ENCODE assay signal across 2 cellular contexts in genomic region chr17:4258867-4259266, GRCh38.
TF ChIP-seq lines count a peak whose summit lies in the region.

No MANE protein-coding gene starts in this region.

TF ChIP-seq in HEK293, 187 proteins besides CTCF, POLR2A, EP300 and RAD21:
- TF ChIP-seq ZNF146 (tag by site-specific recombination; IDR thresholded peaks at IDR 0.05): peak; percentile 71
- peak; percentile 95 for TF ChIP-seq SETDB1 (IDR thresholded peaks at IDR 0.05; ENCODE audit: insufficient read length, low read length)
- TF ChIP-seq ZNF354C (tag by site-specific recombination; IDR thresholded peaks at IDR 0.05; ENCODE audit: borderline replicate concordance, low read depth): no peak
- TF ChIP-seq, protein P1, sequence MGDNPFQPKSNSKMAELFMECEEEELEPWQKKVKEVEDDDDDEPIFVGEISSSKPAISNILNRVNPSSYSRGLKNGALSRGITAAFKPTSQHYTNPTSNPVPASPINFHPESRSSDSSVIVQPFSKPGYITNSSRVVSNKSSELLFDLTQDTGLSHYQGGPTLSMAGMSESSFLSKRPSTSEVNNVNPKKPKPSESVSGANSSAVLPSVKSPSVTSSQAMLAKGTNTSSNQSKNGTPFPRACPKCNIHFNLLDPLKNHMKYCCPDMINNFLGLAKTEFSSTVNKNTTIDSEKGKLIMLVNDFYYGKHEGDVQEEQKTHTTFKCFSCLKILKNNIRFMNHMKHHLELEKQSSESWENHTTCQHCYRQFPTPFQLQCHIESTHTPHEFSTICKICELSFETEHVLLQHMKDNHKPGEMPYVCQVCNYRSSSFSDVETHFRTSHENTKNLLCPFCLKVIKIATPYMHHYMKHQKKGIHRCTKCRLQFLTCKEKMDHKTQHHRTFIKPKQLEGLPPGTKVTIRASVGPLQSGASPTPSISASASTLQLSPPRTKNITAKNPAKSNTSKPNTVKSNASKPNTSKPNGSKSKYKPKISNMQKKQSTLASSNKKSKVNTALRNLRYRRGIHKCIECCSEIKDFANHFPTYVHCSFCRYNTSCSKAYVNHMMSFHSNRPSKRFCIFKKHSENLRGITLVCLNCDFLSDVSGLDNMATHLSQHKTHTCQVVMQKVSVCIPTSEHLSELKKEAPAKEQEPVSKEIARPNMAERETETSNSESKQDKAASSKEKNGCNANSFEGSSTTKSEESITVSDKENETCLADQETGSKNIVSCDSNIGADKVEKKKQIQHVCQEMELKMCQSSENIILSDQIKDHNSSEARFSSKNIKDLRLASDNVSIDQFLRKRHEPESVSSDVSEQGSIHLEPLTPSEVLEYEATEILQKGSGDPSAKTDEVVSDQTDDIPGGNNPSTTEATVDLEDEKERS (tag by site-specific recombination; IDR thresholded peaks at IDR 0.05): peak; percentile 62; the same call in 1 of the 2 replicates
- TF ChIP-seq ZNF10 (tag by site-specific recombination; IDR thresholded peaks at IDR 0.05): 0 out of 2 replicates have a peak, but pooled peaks have one; percentile 41
TF ChIP-seq in HEK293: peak in this region for 4.

TF ChIP-seq in K562, 482 proteins besides CTCF, POLR2A, EP300 and RAD21:
- TF ChIP-seq TRIM25 (IDR thresholded peaks at IDR 0.05; ENCODE audit: borderline replicate concordance): no peak
- no peak for TF ChIP-seq NCOA4 (IDR thresholded peaks at IDR 0.05; ENCODE audit: partially characterized antibody)
- no peak for TF ChIP-seq SNRNP70 (optimal IDR thresholded peaks at IDR 0.05; ENCODE audit: low read depth, low read length)
- no peak for TF ChIP-seq ZC3H11A (IDR thresholded peaks at IDR 0.05; ENCODE audit: low read depth, low read length)
- no peak for TF ChIP-seq MED1 (CRISPR knock-in tag; IDR thresholded peaks at IDR 0.05; ENCODE audit: borderline replicate concordance)
- no peak for TF ChIP-seq ID3 (CRISPR knock-in tag; IDR thresholded peaks at IDR 0.05)
- no peak for TF ChIP-seq ID3 (tag; IDR thresholded peaks at IDR 0.05)
- TF ChIP-seq YY1 (IDR thresholded peaks at IDR 0.05; ENCODE audit: borderline replicate concordance in 1 of 3, control insufficient read depth in 1 of 3, extremely low read depth in 1 of 3, insufficient read depth in 3 of 3, insufficient read length in 1 of 3, insufficient replicate concordance in 2 of 3, low read depth in 1 of 3, low read length in 2 of 3): no peak
- TF ChIP-seq RBM25 (IDR thresholded peaks at IDR 0.05; ENCODE audit: low read depth, low read length, severe bottlenecking): peak; percentile 89
- TF ChIP-seq YBX1 (IDR thresholded peaks at IDR 0.05): no peak
- TF ChIP-seq CBX5 (IDR thresholded peaks at IDR 0.05; ENCODE audit: borderline replicate concordance, low read depth): 0 out of 2 replicates have a peak, but pooled peaks have one; percentile 13
- no peak for TF ChIP-seq SIN3A (IDR thresholded peaks at IDR 0.05; ENCODE audit: borderline replicate concordance in 2 of 2, control insufficient read depth in 1 of 2, low read depth in 2 of 2, low read length in 2 of 2)
- no peak for TF ChIP-seq HIVEP1 (CRISPR knock-in tag; IDR thresholded peaks at IDR 0.05)
- peak in 1 of 2 experiments; percentile 67; a peak in 1 of 3 replicates for TF ChIP-seq CBX3 (IDR thresholded peaks at IDR 0.05; ENCODE audit: borderline replicate concordance in 1 of 2, low read length in 2 of 2)
- TF ChIP-seq ZNF146 (CRISPR knock-in tag; IDR thresholded peaks at IDR 0.05; ENCODE audit: unreplicated experiment): peak; percentile 82
- no peak for TF ChIP-seq XRCC4 (IDR thresholded peaks at IDR 0.05; ENCODE audit: extremely low read depth, insufficient read depth, insufficient read length)
- TF ChIP-seq ZNF197 (CRISPR knock-in tag; IDR thresholded peaks at IDR 0.05; ENCODE audit: low read depth): no peak
- TF ChIP-seq ZNF76 (CRISPR knock-in tag; IDR thresholded peaks at IDR 0.05; ENCODE audit: borderline replicate concordance): no peak
- TF ChIP-seq TCF7L2 (IDR thresholded peaks at IDR 0.05; ENCODE audit: low read depth, low read length): no peak
- no peak for TF ChIP-seq CAMTA2 (CRISPR knock-in tag; conservative IDR thresholded peaks at IDR 0.05)
- TF ChIP-seq MAFG (tag; conservative IDR thresholded peaks at IDR 0.05): no peak
- TF ChIP-seq ZNF79 (CRISPR knock-in tag; IDR thresholded peaks at IDR 0.05; ENCODE audit: low read depth): no peak
- TF ChIP-seq ZSCAN29 (IDR thresholded peaks at IDR 0.05): no peak
- TF ChIP-seq, protein P2, sequence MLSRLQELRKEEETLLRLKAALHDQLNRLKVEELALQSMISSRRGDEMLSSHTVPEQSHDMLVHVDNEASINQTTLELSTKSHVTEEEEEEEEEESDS (CRISPR knock-in tag; IDR thresholded peaks at IDR 0.05): no peak
- TF ChIP-seq ZNF75A (CRISPR knock-in tag; IDR thresholded peaks at IDR 0.05): peak; percentile 89
- TF ChIP-seq DPF2 (IDR thresholded peaks at IDR 0.05): no peak
- no peak for TF ChIP-seq THRAP3 (IDR thresholded peaks at IDR 0.05; ENCODE audit: borderline replicate concordance)
- TF ChIP-seq ARHGAP35 (IDR thresholded peaks at IDR 0.05; ENCODE audit: partially characterized antibody): no peak
- TF ChIP-seq PCBP1 (IDR thresholded peaks at IDR 0.05; ENCODE audit: low read depth, low read length, poor library complexity, severe bottlenecking): no peak
- no peak for TF ChIP-seq SMARCE1 (IDR thresholded peaks at IDR 0.05)
- no peak for TF ChIP-seq SREBF1 (IDR thresholded peaks at IDR 0.05; ENCODE audit: borderline replicate concordance, low read depth, low read length)
- no peak for TF ChIP-seq ZNF77 (CRISPR knock-in tag; IDR thresholded peaks at IDR 0.05)
- TF ChIP-seq MYNN (IDR thresholded peaks at IDR 0.05): no peak
- no peak for TF ChIP-seq MYNN (CRISPR knock-in tag; IDR thresholded peaks at IDR 0.05)
- no peak for TF ChIP-seq E2F5 (CRISPR knock-in tag; IDR thresholded peaks at IDR 0.05)
- no peak for TF ChIP-seq EZH2 (IDR thresholded peaks at IDR 0.05; ENCODE audit: borderline replicate concordance, low read depth, low read length)
- TF ChIP-seq, protein P3, sequence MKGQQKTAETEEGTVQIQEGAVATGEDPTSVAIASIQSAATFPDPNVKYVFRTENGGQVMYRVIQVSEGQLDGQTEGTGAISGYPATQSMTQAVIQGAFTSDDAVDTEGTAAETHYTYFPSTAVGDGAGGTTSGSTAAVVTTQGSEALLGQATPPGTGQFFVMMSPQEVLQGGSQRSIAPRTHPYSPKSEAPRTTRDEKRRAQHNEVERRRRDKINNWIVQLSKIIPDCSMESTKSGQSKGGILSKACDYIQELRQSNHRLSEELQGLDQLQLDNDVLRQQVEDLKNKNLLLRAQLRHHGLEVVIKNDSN (CRISPR knock-in tag; IDR thresholded peaks at IDR 0.05): no peak
- TF ChIP-seq CHD1 (IDR thresholded peaks at IDR 0.05; ENCODE audit: low read length): no peak
- no peak for TF ChIP-seq PHTF2 (CRISPR knock-in tag; IDR thresholded peaks at IDR 0.05)
- TF ChIP-seq SIRT6 (IDR thresholded peaks at IDR 0.05; ENCODE audit: low read depth, low read length): no peak
- TF ChIP-seq BRF2 (IDR thresholded peaks at IDR 0.05; ENCODE audit: borderline replicate concordance, insufficient read depth, insufficient read length): no peak
- peak; percentile 78 for TF ChIP-seq TRIM28 (IDR thresholded peaks at IDR 0.05)
